Comparison of ENCODE assay signal across 10 cellular contexts in the genomic region with DNA sequence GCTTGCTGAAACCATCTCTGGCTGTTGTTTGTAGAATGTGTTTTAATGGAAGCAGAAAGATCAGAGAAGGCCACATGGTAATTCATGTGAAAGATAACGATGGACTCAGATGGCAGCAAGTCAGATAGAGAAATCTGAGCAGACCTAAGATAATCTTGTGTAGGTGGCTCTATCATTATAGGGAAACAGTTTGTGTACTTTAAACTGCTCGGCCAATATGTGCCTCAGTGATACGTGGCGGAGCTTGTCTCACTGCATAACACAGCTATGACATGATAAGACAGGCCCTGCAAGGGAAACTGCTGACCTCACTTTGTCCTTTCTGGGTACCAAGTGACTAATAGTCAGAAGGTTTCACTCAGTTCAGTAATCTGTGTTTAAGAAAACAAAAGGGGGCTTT. TPM values are rescaled to one million over a fixed set of nuclear protein-coding genes. Genes with fewer than 3 reads are reported as not detected.
A peak's percentile ranks its signal among the peaks of the same experiment; 100 is the strongest.
DNase-seq lines count a peak whose midpoint lies in the region; ATAC-seq and TF ChIP-seq lines count a peak whose summit lies in the region.
"Had no signal": no experiment of that assay in that cellular context is flagged by ENCODE, and none has a peak within 500 bp of the region (broad histone marks: within the 10 kb centered on the region; RNA-seq: fewer than 3 reads in every experiment).

No MANE protein-coding gene starts in this region.

- H3K27ac Mint-ChIP-seq in activated naive CD4-positive, alpha-beta T cell treated with anti-CD3 and anti-CD28 coated beads, Interleukin-2, amount 50 U/mL, for 72 hours: no peak overlapping the region
- H3K27ac Mint-ChIP-seq: activated naive CD4-positive, alpha-beta T cell treated with anti-CD3 and anti-CD28 coated beads for 36 hours had no signal

- no peak for TF ChIP-seq CTCF in AG04449 (IDR thresholded peaks at IDR 0.05; ENCODE audit: insufficient read depth, low read length, missing control alignments)

- H3K36me3 Mint-ChIP-seq in activated naive CD4-positive, alpha-beta T cell treated with anti-CD3 and anti-CD28 coated beads, Interleukin-2, amount 50 U/mL, for 72 hours: no peaks in the 10 kb centered on the region

- no peak overlapping the region for H3K4me3 ChIP-seq in AG04449 (ENCODE audit: low read depth, low read length)

- peaks cover 0 to 6% of the 10 kb centered on the region in 2 donors for H3K9me3 Mint-ChIP-seq in activated naive CD4-positive, alpha-beta T cell treated with anti-CD3 and anti-CD28 coated beads, Interleukin-2, amount 50 U/mL, for 72 hours

- CTCF ChIA-PET in AG04449 (lab: Yijun Ruan, JAX): interaction anchor here (0.7 kb wide), 2 partner anchors 177 to 394 kb away, joined by 3 to 4 read pairs; no protein-coding TSS in a partner anchor

- ATAC-seq in GM21367 (IDR thresholded peaks at IDR 0.05; ENCODE audit: unreplicated experiment) (peak; percentile 67), HG03565 (IDR thresholded peaks at IDR 0.05; ENCODE audit: unreplicated experiment) (peak; percentile 98)
- no peak for ATAC-seq in activated naive CD4-positive, alpha-beta T cell treated with anti-CD3 and anti-CD28 coated beads, Interleukin-2, amount 50 U/mL, for 72 hours

- POLR2A ChIA-PET in AG04449 (lab: Yijun Ruan, JAX): no interaction called here

- peak; percentile 23 for DNase-seq in AG04449 (ENCODE audit: low read depth, low spot score)
- peak; percentile 66 for DNase-seq in fibroblast of peridontal ligament (ENCODE audit: extremely low read depth)
- no peak for DNase-seq in DMS53 treated with DMSO at 0.1 percent for 48 hours (lab: John Stamatoyannopoulos, UW; ENCODE audit: unreplicated experiment)
- no peak for DNase-seq in KG1 (lab: John Stamatoyannopoulos, UW)
- no peak for DNase-seq in activated naive CD4-positive, alpha-beta T cell treated with anti-CD3 and anti-CD28 coated beads, Interleukin-2, amount 50 U/mL, for 72 hours (ENCODE audit: low spot score in 2 of 2)
- DNase-seq in NCI-H2107 (lab: John Stamatoyannopoulos, UW): no peak
- DNase-seq: activated naive CD4-positive, alpha-beta T cell treated with anti-CD3 and anti-CD28 coated beads for 36 hours; left cardiac atrium had no signal

RNA-seq across cellular contexts. Expression of a gene that starts 51.0 kb away (rescaled TPM):
- total RNA-seq in activated naive CD4-positive, alpha-beta T cell treated with anti-CD3 and anti-CD28 coated beads, Interleukin-2, amount 50 U/mL, for 72 hours: not detected
- total RNA-seq: activated naive CD4-positive, alpha-beta T cell treated with anti-CD3 and anti-CD28 coated beads for 36 hours had no signal

Comparison
In these comparisons a context has a peak if more than half of its experiments do, and no peak if none do; other contexts are left out.
1. DNase-seq: peak in AG04449 (single experiment) and fibroblast of peridontal ligament (single experiment); none in DMS53 treated with DMSO at 0.1 percent for 48 hours (single experiment), KG1 (single experiment), activated naive CD4-positive, alpha-beta T cell treated with anti-CD3 and anti-CD28 coated beads, Interleukin-2, amount 50 U/mL, for 72 hours (0 of 2) and NCI-H2107 (single experiment).
2. ATAC-seq: peak in GM21367 (single experiment) and HG03565 (single experiment); none in activated naive CD4-positive, alpha-beta T cell treated with anti-CD3 and anti-CD28 coated beads, Interleukin-2, amount 50 U/mL, for 72 hours (0 of 2).